Comparison of ENCODE assay signal across 24 cellular contexts in the genomic region with DNA sequence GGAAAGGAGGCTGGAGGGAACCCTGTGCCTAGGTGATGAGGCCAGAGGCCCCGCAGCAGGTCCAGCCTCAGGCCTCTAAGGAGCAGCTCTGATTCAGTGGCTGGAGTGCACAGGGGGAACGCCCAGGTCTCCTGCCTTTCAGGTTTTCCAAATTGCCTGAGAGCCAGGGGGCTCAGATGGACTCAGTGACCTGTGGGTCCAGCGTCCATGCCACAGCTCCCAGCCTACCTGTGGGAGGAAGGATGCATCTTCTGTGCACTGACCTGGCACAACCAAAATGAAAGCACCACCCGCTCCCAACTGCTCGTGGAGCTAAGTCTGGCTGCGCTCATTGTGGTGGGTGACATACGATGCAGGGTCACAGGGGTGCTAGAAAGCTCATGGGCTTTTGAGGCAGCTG.
"Had no signal": no experiment of that assay in that cellular context is flagged by ENCODE, and none has a peak within 500 bp of the region (broad histone marks: within the 10 kb centered on the region; RNA-seq: fewer than 3 reads in every experiment).

No MANE protein-coding gene starts in this region.

- H3K27ac ChIP-seq: RWPE1, SJCRH30 had no signal

- H3K36me3 ChIP-seq: MG63, SJCRH30 had no signal

- H3K27me3 ChIP-seq: MG63, SJCRH30 had no signal

- DNase-seq: KBM-7; MG63; NCI-H1092; NCI-H1105 treated with DMSO at 0.1 percent for 48 hours; NCI-H1417 treated with DMSO at 0.1 percent for 48 hours; NCI-H146; NCI-H1694 treated with DMSO at 0.1 percent for 48 hours; NCI-H1930; NCI-H2081; NCI-H2107; NCI-H2171; NCI-H226; NCI-H446; NCI-H510A; NCI-H524 treated with DMSO at 0.1 percent for 48 hours; NCI-H69; NCI-H774; NK-92 treated with Interleukin-12 subunit alpha and Interleukin-12 subunit beta, amount 100 ng/mL, for 24 hours; PC-3; SHP77 treated with DMSO at 0.1 percent for 48 hours; SJCRH30 had no signal

- H3K4me1 ChIP-seq: SJCRH30 had no signal

- H3K9me3 ChIP-seq: MG63, SJCRH30 had no signal

- ATAC-seq: Panc1, PC-3, SK-N-SH treated with all-trans-retinoic acid at 6 μM for 48 hours had no signal

- H3K4me3 ChIP-seq: MG63, SJCRH30 had no signal
